In the genomic region with DNA sequence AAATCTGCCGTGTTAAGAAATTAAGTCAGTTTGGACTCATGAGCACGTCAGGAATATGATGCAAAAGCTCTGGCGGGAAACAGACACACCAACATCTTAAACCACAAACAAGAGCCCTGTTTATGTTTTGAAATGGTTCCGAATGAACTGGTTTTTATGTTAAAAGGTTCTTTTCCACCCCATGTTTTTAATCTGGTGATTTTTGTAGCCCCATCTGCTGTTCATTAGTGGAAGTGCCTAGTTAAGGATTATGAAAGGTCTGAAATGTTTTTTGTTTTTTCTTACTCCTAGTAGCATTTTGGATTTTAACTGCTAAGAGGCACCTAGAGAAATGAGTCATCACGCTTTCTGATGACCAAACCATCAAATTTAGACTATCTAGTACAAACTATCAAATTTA, we compare ENCODE assay signal across 9 cellular contexts.
A peak's percentile ranks its signal among the peaks of the same experiment; 100 is the strongest.
DNase-seq lines count a peak whose midpoint lies in the region; ATAC-seq, FAIRE-seq and TF ChIP-seq lines count a peak whose summit lies in the region.
"Had no signal": no experiment of that assay in that cellular context is flagged by ENCODE, and none has a peak within 500 bp of the region (broad histone marks: within the 10 kb centered on the region; RNA-seq: fewer than 3 reads in every experiment).

No MANE protein-coding gene starts in this region.

- no peaks in the 10 kb centered on the region for H3K9me3 ChIP-seq in WERI-Rb-1 (ENCODE audit: severe bottlenecking)
- H3K9me3 ChIP-seq in liver (ENCODE audit: control insufficient read depth in 4 of 4, low read length in 3 of 4), result no peaks in the 10 kb centered on the region

- no peaks in the 10 kb centered on the region for H3K4me1 ChIP-seq in liver (ENCODE audit: control insufficient read depth in 4 of 4, insufficient read depth in 4 of 4, low read length in 3 of 4)

- peak; percentile 71 for TF ChIP-seq RAD21 in liver (IDR thresholded peaks at IDR 0.05)

- TF ChIP-seq CTCF in AG10803 (conservative IDR thresholded peaks at IDR 0.05; ENCODE audit: low read length) (peak; percentile 48), WERI-Rb-1 (IDR thresholded peaks at IDR 0.05; ENCODE audit: low read depth, low read length) (peak; percentile 38; the same call in 1 of the 2 replicates), liver (IDR thresholded peaks at IDR 0.05; ENCODE audit: low read depth, low read length, missing input control) (peak; percentile 58)

- H3K4me3 ChIP-seq in AG10803 (ENCODE audit: low read length) (no peak overlapping the region), WERI-Rb-1 (ENCODE audit: low read depth, low read length) (no peak overlapping the region), liver (ENCODE audit: low read depth in 1 of 3, low read length in 3 of 3) (no peak overlapping the region)

- WGBS in liver, result 46% methylated on average over 5 of the region's 5 CpGs

- H3K27me3 ChIP-seq in WERI-Rb-1 (ENCODE audit: insufficient read depth, low read depth, severe bottlenecking) (peaks cover 7% of the 10 kb centered on the region), liver (ENCODE audit: control insufficient read depth in 4 of 4, insufficient read depth in 4 of 4, low read length in 3 of 4) (peaks cover 0 to 10% (median 0%) of the 10 kb centered on the region in 4 donors)

- no peak overlapping the region for H3K9ac ChIP-seq in liver (ENCODE audit: low read depth in 1 of 2, low read length in 2 of 2)

- no peak for DNase-seq in AG10803 (ENCODE audit: low read depth)
- DNase-seq in GM19239 (ENCODE audit: insufficient read length, low spot score), result no peak
- DNase-seq in WERI-Rb-1, result no peak
- no peak for DNase-seq in stimulated activated CD4-positive, alpha-beta T cell treated with anti-CD3 and anti-CD28 coated beads, Interleukin-12 subunit alpha, Interleukin-12 subunit beta, amount 100 ng/mL, for 4 hours
- no peak for DNase-seq in GM19238 (ENCODE audit: insufficient read length, low spot score)
- no peak for DNase-seq in NCI-H1930 (lab: John Stamatoyannopoulos, UW)
- DNase-seq: GF-D8 had no signal

- no peak for ATAC-seq in HG02852 (IDR thresholded peaks at IDR 0.05; ENCODE audit: unreplicated experiment)

- H3K36me3 ChIP-seq in WERI-Rb-1, result no peaks in the 10 kb centered on the region
- H3K36me3 ChIP-seq in liver (ENCODE audit: control insufficient read depth in 4 of 4, insufficient read depth in 3 of 4, low read depth in 1 of 4, low read length in 3 of 4), result no peaks in the 10 kb centered on the region

- H3K27ac ChIP-seq in WERI-Rb-1 (no peak overlapping the region), liver (ENCODE audit: low read depth in 1 of 2, low read length in 2 of 2) (no peak overlapping the region)

- FAIRE-seq in GM19239 (lab: Jason Lieb, UNC), result peak; percentile 55

TF ChIP-seq in liver, 16 proteins besides CTCF, POLR2A, EP300 and RAD21:
- TF ChIP-seq, protein P1, sequence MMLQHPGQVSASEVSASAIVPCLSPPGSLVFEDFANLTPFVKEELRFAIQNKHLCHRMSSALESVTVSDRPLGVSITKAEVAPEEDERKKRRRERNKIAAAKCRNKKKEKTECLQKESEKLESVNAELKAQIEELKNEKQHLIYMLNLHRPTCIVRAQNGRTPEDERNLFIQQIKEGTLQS (IDR thresholded peaks at IDR 0.05), result no peak
- TF ChIP-seq FOXA2 (IDR thresholded peaks at IDR 0.05), result no peak
- no peak for TF ChIP-seq JUND (IDR thresholded peaks at IDR 0.05)
- TF ChIP-seq, protein P2, sequence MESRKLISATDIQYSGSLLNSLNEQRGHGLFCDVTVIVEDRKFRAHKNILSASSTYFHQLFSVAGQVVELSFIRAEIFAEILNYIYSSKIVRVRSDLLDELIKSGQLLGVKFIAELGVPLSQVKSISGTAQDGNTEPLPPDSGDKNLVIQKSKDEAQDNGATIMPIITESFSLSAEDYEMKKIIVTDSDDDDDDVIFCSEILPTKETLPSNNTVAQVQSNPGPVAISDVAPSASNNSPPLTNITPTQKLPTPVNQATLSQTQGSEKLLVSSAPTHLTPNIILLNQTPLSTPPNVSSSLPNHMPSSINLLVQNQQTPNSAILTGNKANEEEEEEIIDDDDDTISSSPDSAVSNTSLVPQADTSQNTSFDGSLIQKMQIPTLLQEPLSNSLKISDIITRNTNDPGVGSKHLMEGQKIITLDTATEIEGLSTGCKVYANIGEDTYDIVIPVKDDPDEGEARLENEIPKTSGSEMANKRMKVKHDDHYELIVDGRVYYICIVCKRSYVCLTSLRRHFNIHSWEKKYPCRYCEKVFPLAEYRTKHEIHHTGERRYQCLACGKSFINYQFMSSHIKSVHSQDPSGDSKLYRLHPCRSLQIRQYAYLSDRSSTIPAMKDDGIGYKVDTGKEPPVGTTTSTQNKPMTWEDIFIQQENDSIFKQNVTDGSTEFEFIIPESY (IDR thresholded peaks at IDR 0.05), result no peak
- no peak for TF ChIP-seq MAX (IDR thresholded peaks at IDR 0.05)
- TF ChIP-seq YY1 (IDR thresholded peaks at IDR 0.05), result no peak
- TF ChIP-seq RXRA (IDR thresholded peaks at IDR 0.05), result no peak
- no peak for TF ChIP-seq GABPA (IDR thresholded peaks at IDR 0.05 in 1 of 2, conservative IDR thresholded peaks at IDR 0.05 in 1 of 2)
- no peak for TF ChIP-seq HNF4A (conservative IDR thresholded peaks at IDR 0.05)
- TF ChIP-seq NR2F2 (IDR thresholded peaks at IDR 0.05), result no peak
